ENCODE assay signal across 18 cellular contexts in the genomic region with DNA sequence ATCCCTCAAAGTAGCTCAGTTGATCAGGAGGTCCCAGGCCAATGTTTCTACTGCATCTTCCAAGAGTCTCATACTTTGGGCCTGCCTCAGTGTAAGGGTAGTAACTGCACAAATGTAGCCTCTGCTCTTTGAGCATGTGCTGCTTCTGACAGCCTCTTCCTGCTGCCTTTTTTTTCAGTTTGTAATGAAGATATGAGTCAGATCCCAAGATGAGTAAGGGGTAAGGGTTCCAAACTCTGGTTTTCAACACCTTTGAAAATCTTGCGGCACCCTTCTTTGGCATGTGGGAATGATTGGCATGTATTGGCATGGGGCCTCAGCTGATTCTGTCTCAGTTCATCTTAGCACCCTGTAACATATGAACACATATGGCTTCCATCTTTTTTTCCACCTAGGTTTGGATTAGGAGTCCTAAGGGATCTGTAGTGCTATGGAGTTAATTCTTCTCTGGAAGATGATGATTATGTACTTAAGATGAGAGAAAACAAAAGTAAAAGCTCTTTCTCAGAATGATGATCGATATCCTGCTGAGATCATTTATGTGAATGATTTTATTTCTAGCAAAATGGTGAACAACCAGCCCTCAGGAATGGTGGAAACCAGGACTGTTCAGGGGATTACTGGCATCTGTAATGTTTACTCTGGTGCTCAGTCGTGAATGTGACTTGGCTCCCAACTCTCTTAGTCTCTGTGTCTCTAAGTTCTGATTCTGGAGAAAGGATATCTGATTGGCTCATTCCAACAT.
"Had no signal": no experiment of that assay in that cellular context is flagged by ENCODE, and none has a peak within 500 bp of the region (broad histone marks: within the 10 kb centered on the region; RNA-seq: fewer than 3 reads in every experiment).

No MANE protein-coding gene starts in this region.

- FAIRE-seq: frontal cortex, islet of Langerhans had no signal

- H3K27ac Mint-ChIP-seq: activated naive CD8-positive, alpha-beta T cell treated with anti-CD3 and anti-CD28 coated beads, Interleukin-2, amount 10 ng/mL, durations not matched to agents 7 days and 5 days had no signal

- H3K4me3 Mint-ChIP-seq: activated naive CD8-positive, alpha-beta T cell treated with anti-CD3 and anti-CD28 coated beads, Interleukin-2, amount 10 ng/mL, durations not matched to agents 7 days and 5 days had no signal

- H3K4me1 Mint-ChIP-seq: activated naive CD8-positive, alpha-beta T cell treated with anti-CD3 and anti-CD28 coated beads, Interleukin-2, amount 10 ng/mL, durations not matched to agents 7 days and 5 days had no signal

- H3K9me3 Mint-ChIP-seq: activated naive CD8-positive, alpha-beta T cell treated with anti-CD3 and anti-CD28 coated beads, Interleukin-2, amount 10 ng/mL, durations not matched to agents 7 days and 5 days had no signal

- ATAC-seq: heart right ventricle, left lung, sciatic nerve, upper lobe of right lung had no signal

- H3K27me3 ChIP-seq: ascending aorta, colonic mucosa, left lung, upper lobe of right lung had no signal

- DNase-seq: activated CD4-positive, alpha-beta T cell treated with anti-CD3 and anti-CD28 coated beads for 4 hours; activated effector memory CD4-positive, alpha-beta T cell treated with anti-CD3 and anti-CD28 coated beads, Interleukin-2, amount 50 U/mL, for 16 hours; activated naive CD8-positive, alpha-beta T cell treated with anti-CD3 and anti-CD28 coated beads, Interleukin-2, amount 10 ng/mL, durations not matched to agents 7 days and 5 days; activated T-cell treated with anti-CD3 and anti-CD28 coated beads for 4 hours; caudate nucleus; colonic mucosa; heart right ventricle; left lung; mesenchymal stem cell; stimulated activated CD4-positive, alpha-beta T cell treated with anti-CD3 and anti-CD28 coated beads, Interleukin-12 subunit alpha, Interleukin-12 subunit beta, amount 100 ng/mL, for 4 hours; stimulated activated naive CD4-positive, alpha-beta T cell treated with Interleukin-2 at 50 U/mL for 16 hours; T1000; upper lobe of right lung had no signal

- H3K27ac ChIP-seq: ascending aorta, colonic mucosa, heart right ventricle, left lung, upper lobe of right lung, VCaP had no signal

- H3K4me3 ChIP-seq: ascending aorta, colonic mucosa, heart right ventricle, left lung, upper lobe of right lung had no signal

- H3K36me3 Mint-ChIP-seq: activated naive CD8-positive, alpha-beta T cell treated with anti-CD3 and anti-CD28 coated beads, Interleukin-2, amount 10 ng/mL, durations not matched to agents 7 days and 5 days had no signal

- H3K36me3 ChIP-seq: ascending aorta, colonic mucosa, heart right ventricle, left lung, upper lobe of right lung had no signal
